In the genomic region with DNA sequence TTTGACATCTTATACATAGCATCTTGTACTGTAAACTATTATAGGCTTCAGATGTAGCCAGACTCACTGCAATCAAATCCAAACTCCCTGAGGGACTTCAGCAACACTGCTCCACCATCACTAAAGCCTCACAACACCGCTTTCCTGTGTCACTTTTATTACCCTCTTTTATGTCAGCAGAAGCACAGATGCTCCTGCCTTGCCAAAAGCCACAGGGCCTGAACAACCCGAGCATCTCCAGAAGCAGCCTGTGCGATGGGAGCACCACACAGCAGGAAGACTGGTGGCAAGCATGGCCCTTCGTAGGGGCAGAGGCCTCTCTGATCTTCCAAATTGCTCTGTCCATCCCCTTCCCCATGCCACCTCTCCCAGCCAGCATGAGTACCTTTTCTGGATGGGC, we compare ENCODE assay signal across 9 cellular contexts. TPM values are rescaled to one million over a fixed set of nuclear protein-coding genes. Genes with fewer than 3 reads are reported as not detected.
DNase-seq lines count a peak whose midpoint lies in the region; ATAC-seq and TF ChIP-seq lines count a peak whose summit lies in the region.
"Had no signal": no experiment of that assay in that cellular context is flagged by ENCODE, and none has a peak within 500 bp of the region (broad histone marks: within the 10 kb centered on the region; RNA-seq: fewer than 3 reads in every experiment).

No MANE protein-coding gene starts in this region.

- H3K4me1 Mint-ChIP-seq in T-cell (peaks cover 74 to 78% (median 74%) of the 10 kb centered on the region in 3 donors), immature natural killer cell (peaks cover 37 to 53% of the 10 kb centered on the region in 2 donors)

- peaks cover 39% of the 10 kb centered on the region; the same call in 1 of the 2 replicates for H4K20me1 ChIP-seq in DND-41 (ENCODE audit: insufficient read depth, low read length)

- H3K4me3 Mint-ChIP-seq in T-cell = peak overlapping the region in 2 of 3 donors; percentile 4 to 58
- H3K4me3 Mint-ChIP-seq in immature natural killer cell = no peak overlapping the region

- H3K27me3 ChIP-seq in DND-41 (ENCODE audit: insufficient read depth, low read length, poor library complexity) = no peaks in the 10 kb centered on the region

- H3K4me1 ChIP-seq in DND-41 (ENCODE audit: insufficient read depth, low read length) = no peaks in the 10 kb centered on the region

- H3K4me3 ChIP-seq in DND-41 (ENCODE audit: low read depth in 1 of 2, low read length in 2 of 2) = no peak overlapping the region

- H3K36me3 Mint-ChIP-seq in T-cell (peaks cover 74% of the 10 kb centered on the region), immature natural killer cell (peaks cover 7 to 33% (median 16%) of the 10 kb centered on the region in 3 donors)

- no peak overlapping the region for H3K9ac ChIP-seq in DND-41 (ENCODE audit: low read depth, low read length)

- ATAC-seq in DND-41 (ENCODE audit: insufficient read depth, low read depth) (peak; percentile 59), GM19455 (IDR thresholded peaks at IDR 0.05; ENCODE audit: unreplicated experiment) (peak; percentile 2), T-cell (replicated peaks in 1 of 4) (peak; percentile 25 to 40 (median 33)), HG03457 (IDR thresholded peaks at IDR 0.05; ENCODE audit: unreplicated experiment) (no peak), GM18873 (IDR thresholded peaks at IDR 0.05; ENCODE audit: low FRiP score, unreplicated experiment) (no peak)

- no peak for TF ChIP-seq CTCF in DND-41 (IDR thresholded peaks at IDR 0.05; ENCODE audit: borderline replicate concordance, extremely low read depth, low read length, poor library complexity, severe bottlenecking)

- H2AFZ ChIP-seq in DND-41 (ENCODE audit: low read depth, low read length) = no peak overlapping the region

- H3K9me3 Mint-ChIP-seq in T-cell (peaks cover 3 to 14% (median 6%) of the 10 kb centered on the region in 3 donors), immature natural killer cell (peaks cover 0 to 2% (median 0%) of the 10 kb centered on the region in 6 donors)

- DNase-seq in DND-41 = no peak
- no peak for DNase-seq in T-cell
- DNase-seq in myocyte (ENCODE audit: low read depth) = peak; percentile 44
- DNase-seq in GOT3 (lab: John Stamatoyannopoulos, UW) = no peak
- DNase-seq in immature natural killer cell = no peak
- DNase-seq: SW 1271 had no signal

- CTCF ChIA-PET in T-cell (lab: Charles Lee) = interaction anchor here in 1 of 2 donors (1.7 kb wide), 1 partner anchor 39 kb away, joined by 7 read pairs; no protein-coding TSS in a partner anchor

- peaks cover 51% of the 10 kb centered on the region for H3K36me3 ChIP-seq in DND-41 (ENCODE audit: insufficient read depth, low read length)

- no peak overlapping the region for H3K4me2 ChIP-seq in DND-41 (ENCODE audit: insufficient read depth, low read length)

- peaks cover 9% of the 10 kb centered on the region for H3K9me3 ChIP-seq in DND-41 (ENCODE audit: insufficient read depth, low read length, severe bottlenecking)

- H3K27me3 Mint-ChIP-seq in T-cell = no peaks in the 10 kb centered on the region
- H3K27me3 Mint-ChIP-seq in immature natural killer cell (ENCODE audit: low read depth in 3 of 3) = peaks cover 0 to 5% (median 0%) of the 10 kb centered on the region in 3 donors

- H3K27ac Mint-ChIP-seq in T-cell (peak overlapping the region; percentile 52 to 90), immature natural killer cell (peak overlapping the region in 1 of 6 donors; percentile 80)

- POLR2A ChIA-PET in T-cell (lab: Charles Lee) = interaction anchor here in 1 of 2 donors (0.6 to 1.1 kb wide), 2 partner anchors 9 to 23 kb away, joined by 5 to 6 read pairs; no protein-coding TSS in a partner anchor

- peak overlapping the region; percentile 7; the same call in 1 of the 2 replicates for H3K27ac ChIP-seq in DND-41 (ENCODE audit: low read length)

- peaks cover 82% of the 10 kb centered on the region for H3K79me2 ChIP-seq in DND-41 (ENCODE audit: insufficient read depth, low read length)

RNA-seq across cellular contexts. Expression of gene TMEM123, which starts 22.9 kb away (rescaled TPM):
- total RNA-seq in T-cell (100 to 1,000 TPM; 361 to 469 (median 428) TPM), myocyte (126 and 144 TPM in 2 replicates)
- 63.8 TPM for polyA plus RNA-seq in myocyte (2012)
- 100 to 1,000 TPM; 288 to 309 (median 289) TPM for polyA plus RNA-seq in immature natural killer cell

Comparison
In these comparisons a context has a peak if more than half of its experiments do, and no peak if none do; other contexts are left out.
1. ATAC-seq: peak in DND-41 (single experiment), GM19455 (single experiment) and T-cell (4 of 4); none in HG03457 (single experiment) and GM18873 (single experiment).
2. H3K4me3 Mint-ChIP-seq: peak in T-cell (2 of 3); none in immature natural killer cell (0 of 5).